ENCODE assay signal across 22 cellular contexts in genomic region chr3:43087249-43087776, GRCh38. TPM values are rescaled to one million over a fixed set of nuclear protein-coding genes. Genes with fewer than 3 reads are reported as not detected.
A peak's percentile ranks its signal among the peaks of the same experiment; 100 is the strongest.
DNase-seq lines count a peak whose midpoint lies in the region; ATAC-seq, FAIRE-seq and TF ChIP-seq lines count a peak whose summit lies in the region.
"Had no signal": no experiment of that assay in that cellular context is flagged by ENCODE, and none has a peak within 500 bp of the region (broad histone marks: within the 10 kb centered on the region; RNA-seq: fewer than 3 reads in every experiment).

No MANE protein-coding gene starts in this region.

- in situ Hi-C loops in transverse colon (cut with MboI; ENCODE audit: low pct_ligation_motif_present in 1 of 4, low pct_unique_long_range_greater_than_20kb in 1 of 4, low sequenced_read_pairs in 3 of 4): no loop called here

- TF ChIP-seq POLR2A in transverse colon (IDR thresholded peaks at IDR 0.05): no peak

- no peak for DNase-seq in LNCaP clone FGC (ENCODE audit: low read depth)
- no peak for DNase-seq in bronchial epithelial cell (ENCODE audit: low read depth)
- peak; percentile 42 for DNase-seq in osteocyte (ENCODE audit: extremely low spot score, unreplicated experiment)
- DNase-seq in A172 (ENCODE audit: low spot score): no peak
- no peak for DNase-seq in transverse colon
- DNase-seq: activated CD4-positive, alpha-beta T cell treated with anti-CD3 and anti-CD28 coated beads, Interleukin-2, amount 50 U/mL, for 4 hours; activated T-cell treated with anti-CD3 and anti-CD28 coated beads, Interleukin-2, amount 50 U/mL, for 1 hour; DMS153; left cardiac atrium; NCI-H146; NCI-H510A treated with DMSO at 0.1 percent for 48 hours; SJCRH30; T-helper 9 cell; upper lobe of left lung had no signal

- FAIRE-seq in bronchial epithelial cell (lab: Jason Lieb, UNC): peak; percentile 64

- H3K36me3 ChIP-seq in bronchial epithelial cell (ENCODE audit: control insufficient read depth, insufficient read depth, low read length) (no peaks in the 10 kb centered on the region), transverse colon (no peaks in the 10 kb centered on the region)
- H3K36me3 ChIP-seq: SJCRH30, upper lobe of left lung had no signal

- intact Hi-C loops in transverse colon (cut with DNase I; ENCODE audit: low total_unique reads): no loop called here

- TF ChIP-seq CTCF in GM12874 (IDR thresholded peaks at IDR 0.05; ENCODE audit: insufficient read depth, low read depth, low read length) (0 out of 2 replicates have a peak, but pooled peaks have one; percentile 5), LNCaP clone FGC (IDR thresholded peaks at IDR 0.05; ENCODE audit: control insufficient read depth, extremely low read depth, insufficient read depth) (peak; percentile 47), bronchial epithelial cell (IDR thresholded peaks at IDR 0.05; ENCODE audit: insufficient read depth, low read length, severe bottlenecking) (no peak), osteocyte (IDR thresholded peaks at IDR 0.05) (no peak), transverse colon (IDR thresholded peaks at IDR 0.05) (no peak)

- H3K9me3 Mint-ChIP-seq in osteocyte (ENCODE audit: unreplicated experiment): no peaks in the 10 kb centered on the region
- H3K9me3 Mint-ChIP-seq: brain; stimulated activated effector memory CD8-positive, alpha-beta T cell treated with anti-CD3 and anti-CD28 coated beads, Interleukin-12 subunit alpha, Interleukin-12 subunit beta, amount 100 ng/mL, for 72 hours had no signal

- H3K4me3 Mint-ChIP-seq in osteocyte (ENCODE audit: unreplicated experiment): no peak overlapping the region
- H3K4me3 Mint-ChIP-seq: brain; CD14-positive monocyte; stimulated activated effector memory CD8-positive, alpha-beta T cell treated with anti-CD3 and anti-CD28 coated beads, Interleukin-12 subunit alpha, Interleukin-12 subunit beta, amount 100 ng/mL, for 72 hours had no signal

- H3K27me3 Mint-ChIP-seq in osteocyte (ENCODE audit: unreplicated experiment): no peaks in the 10 kb centered on the region
- H3K27me3 Mint-ChIP-seq: brain had no signal

- ATAC-seq in HG03354 (IDR thresholded peaks at IDR 0.05; ENCODE audit: poor library complexity, severe bottlenecking, unreplicated experiment): no peak
- ATAC-seq in HG03039 (IDR thresholded peaks at IDR 0.05; ENCODE audit: unreplicated experiment): no peak
- ATAC-seq: activated naive CD4-positive, alpha-beta T cell treated with anti-CD3 and anti-CD28 coated beads, Interleukin-2, amount 50 U/mL, for 72 hours; left cardiac atrium; stimulated activated effector memory CD8-positive, alpha-beta T cell treated with anti-CD3 and anti-CD28 coated beads, Interleukin-12 subunit alpha, Interleukin-12 subunit beta, amount 100 ng/mL, for 72 hours had no signal

- H3K27ac Mint-ChIP-seq in osteocyte (ENCODE audit: unreplicated experiment): no peak overlapping the region
- H3K27ac Mint-ChIP-seq: activated naive CD4-positive, alpha-beta T cell treated with anti-CD3 and anti-CD28 coated beads, Interleukin-2, amount 50 U/mL, for 72 hours; brain; CD14-positive monocyte; stimulated activated effector memory CD8-positive, alpha-beta T cell treated with anti-CD3 and anti-CD28 coated beads, Interleukin-12 subunit alpha, Interleukin-12 subunit beta, amount 100 ng/mL, for 72 hours had no signal

- H3K4me3 ChIP-seq in LNCaP clone FGC (ENCODE audit: low read depth, low read length): no peak overlapping the region
- H3K4me3 ChIP-seq in bronchial epithelial cell (ENCODE audit: low read depth, low read length): no peak overlapping the region
- no peak overlapping the region for H3K4me3 ChIP-seq in transverse colon
- H3K4me3 ChIP-seq: SJCRH30, skin epidermis, upper lobe of left lung had no signal

- TF ChIP-seq EP300 in transverse colon (IDR thresholded peaks at IDR 0.05; ENCODE audit: low read depth): no peak

- H3K9me3 ChIP-seq in transverse colon: no peaks in the 10 kb centered on the region
- H3K9me3 ChIP-seq: SJCRH30, upper lobe of left lung had no signal

- no peak overlapping the region for H3K27ac ChIP-seq in transverse colon
- H3K27ac ChIP-seq: SJCRH30, skin epidermis, upper lobe of left lung had no signal

- no peaks in the 10 kb centered on the region for H3K4me1 ChIP-seq in transverse colon
- H3K4me1 ChIP-seq: SJCRH30 had no signal

- H3K4me1 Mint-ChIP-seq in osteocyte (ENCODE audit: unreplicated experiment): no peaks in the 10 kb centered on the region
- H3K4me1 Mint-ChIP-seq: CD14-positive monocyte; stimulated activated effector memory CD8-positive, alpha-beta T cell treated with anti-CD3 and anti-CD28 coated beads, Interleukin-12 subunit alpha, Interleukin-12 subunit beta, amount 100 ng/mL, for 72 hours had no signal

- H3K36me3 Mint-ChIP-seq in osteocyte (ENCODE audit: unreplicated experiment): peaks cover 4% of the 10 kb centered on the region
- H3K36me3 Mint-ChIP-seq: CD14-positive monocyte; stimulated activated effector memory CD8-positive, alpha-beta T cell treated with anti-CD3 and anti-CD28 coated beads, Interleukin-12 subunit alpha, Interleukin-12 subunit beta, amount 100 ng/mL, for 72 hours had no signal

- H3K27me3 ChIP-seq in bronchial epithelial cell (ENCODE audit: control insufficient read depth, insufficient read depth, low read length) (no peaks in the 10 kb centered on the region), transverse colon (no peaks in the 10 kb centered on the region)
- H3K27me3 ChIP-seq: SJCRH30, upper lobe of left lung had no signal

- 87 to 100% methylated on average over 1 to 5 of the region's 5 CpGs for WGBS in transverse colon (ENCODE audit: low coverage in 1 of 2), 2 donors

RNA-seq across cellular contexts. Expression of gene POMGNT2, which starts 18.6 kb away (rescaled TPM):
- 8.2 TPM in 2 replicates for total RNA-seq in bronchial epithelial cell
- 16.1 and 18.5 TPM in 2 replicates for total RNA-seq in osteocyte
- total RNA-seq in A172 (2014; rRNA removed; shearing (Covaris generic)): 20.2 and 25.7 TPM in 2 replicates
- total RNA-seq in transverse colon: 1 to 10 TPM; 3.2 to 7.8 (median 5.9) TPM

Comparison
In these comparisons a context has a peak if more than half of its experiments do, and no peak if none do; other contexts are left out.
1. CTCF ChIP-seq: peak in GM12874 (single experiment) and LNCaP clone FGC (single experiment); none in bronchial epithelial cell (single experiment), osteocyte (single experiment) and transverse colon (0 of 5).